ENCODE assay signal across 21 cellular contexts in genomic region chr20:19858972-19859371, GRCh38.
DNase-seq lines count a peak whose midpoint lies in the region; ATAC-seq, FAIRE-seq and TF ChIP-seq lines count a peak whose summit lies in the region.
"Had no signal": no experiment of that assay in that cellular context is flagged by ENCODE, and none has a peak within 500 bp of the region (broad histone marks: within the 10 kb centered on the region; RNA-seq: fewer than 3 reads in every experiment).

No MANE protein-coding gene starts in this region.

- intact Hi-C loops in Right ventricle myocardium inferior (cut with DNase I) (no loop called here), left ventricle myocardium inferior (cut with micrococcal nuclease) (no loop called here), upper lobe of right lung (cut with DNase I) (no loop called here)

- H2AFZ ChIP-seq in astrocyte (ENCODE audit: low read depth, low read length), result no peak overlapping the region
- H2AFZ ChIP-seq: GM23338 had no signal

- no peaks in the 10 kb centered on the region for H3K36me3 ChIP-seq in left ventricle myocardium inferior
- no peaks in the 10 kb centered on the region for H3K36me3 ChIP-seq in astrocyte (ENCODE audit: insufficient read depth, low read length)
- no peaks in the 10 kb centered on the region for H3K36me3 ChIP-seq in upper lobe of right lung
- H3K36me3 ChIP-seq: left lung, suprapubic skin had no signal

- TF ChIP-seq CTCF in left ventricle myocardium inferior (IDR thresholded peaks at IDR 0.05; ENCODE audit: borderline replicate concordance) (no peak), astrocyte (IDR thresholded peaks at IDR 0.05; ENCODE audit: insufficient read depth, low read depth, low read length) (no peak), upper lobe of right lung (IDR thresholded peaks at IDR 0.05) (no peak)

- no peaks in the 10 kb centered on the region for H3K9me3 ChIP-seq in left ventricle myocardium inferior (replicated peaks)
- no peaks in the 10 kb centered on the region for H3K9me3 ChIP-seq in astrocyte (ENCODE audit: insufficient read depth, low read depth, low read length)
- H3K9me3 ChIP-seq in upper lobe of right lung, result no peaks in the 10 kb centered on the region
- H3K9me3 ChIP-seq: left lung, suprapubic skin had no signal

- DNase-seq in Right ventricle myocardium inferior (ENCODE audit: missing footprints), result no peak
- no peak for DNase-seq in left ventricle myocardium inferior
- DNase-seq in astrocyte (ENCODE audit: low read depth), result peak; percentile 45
- DNase-seq in hepatic stellate cell (ENCODE audit: low spot score), result peak; percentile 12
- DNase-seq in GOT3 (lab: John Stamatoyannopoulos, UW), result no peak
- no peak for DNase-seq in upper lobe of right lung
- DNase-seq in putamen (ENCODE audit: low spot score), result no peak
- DNase-seq: activated CD4-positive, alpha-beta T cell treated with anti-CD3 and anti-CD28 coated beads, Interleukin-2, amount 50 U/mL, for 4 hours; amniotic stem cell; CD8-positive, alpha-beta T cell; left lung; naive B cell; NCI-H2029 treated with DMSO at 0.1 percent for 48 hours; NCI-H524 treated with DMSO at 0.1 percent for 48 hours; OCI-M1 had no signal

- H3K27ac ChIP-seq in left ventricle myocardium inferior (replicated peaks), result no peak overlapping the region
- H3K27ac ChIP-seq in astrocyte (ENCODE audit: low read depth, low read length), result no peak overlapping the region
- H3K27ac ChIP-seq in upper lobe of right lung, result no peak overlapping the region
- H3K27ac ChIP-seq: left lung, suprapubic skin had no signal

- no peaks in the 10 kb centered on the region for H4K20me1 ChIP-seq in astrocyte (ENCODE audit: insufficient read depth, low read length)

- H3K9ac ChIP-seq in astrocyte (ENCODE audit: low read length), result no peak overlapping the region

- ATAC-seq in Right ventricle myocardium inferior (peak; percentile 23), upper lobe of right lung (no peak), GM18519 (IDR thresholded peaks at IDR 0.05; ENCODE audit: low FRiP score, unreplicated experiment) (no peak)
- ATAC-seq: CD8-positive, alpha-beta T cell; GM23338; left lung had no signal

- peaks cover 4% of the 10 kb centered on the region for H3K4me1 Mint-ChIP-seq in astrocyte (ENCODE audit: low read depth, unreplicated experiment)
- H3K4me1 Mint-ChIP-seq: GM23338, naive B cell had no signal

- peaks cover 9% of the 10 kb centered on the region for H3K36me3 Mint-ChIP-seq in astrocyte (ENCODE audit: low read depth, unreplicated experiment)
- H3K36me3 Mint-ChIP-seq: CD8-positive, alpha-beta T cell; naive B cell had no signal

- no peak overlapping the region for H3K4me2 ChIP-seq in astrocyte (ENCODE audit: low read length)
- H3K4me2 ChIP-seq: GM23338 had no signal

- no peaks in the 10 kb centered on the region for H3K27me3 ChIP-seq in left ventricle myocardium inferior (ENCODE audit: low read depth)
- no peaks in the 10 kb centered on the region for H3K27me3 ChIP-seq in astrocyte (ENCODE audit: insufficient read depth, low read length)
- H3K27me3 ChIP-seq in upper lobe of right lung, result no peaks in the 10 kb centered on the region
- H3K27me3 ChIP-seq: left lung, suprapubic skin had no signal

- peaks cover 12% of the 10 kb centered on the region for H3K9me3 Mint-ChIP-seq in astrocyte (ENCODE audit: unreplicated experiment)

- no peaks in the 10 kb centered on the region for H3K79me2 ChIP-seq in astrocyte (ENCODE audit: insufficient read depth, low read length)

- no peaks in the 10 kb centered on the region for H3K27me3 Mint-ChIP-seq in astrocyte (ENCODE audit: low read depth, unreplicated experiment)
- H3K27me3 Mint-ChIP-seq: progenitor cell of endocrine pancreas had no signal

- no peak for FAIRE-seq in astrocyte (lab: Jason Lieb, UNC)
- FAIRE-seq: A204.1, GM12891 had no signal

- peaks cover 10% of the 10 kb centered on the region for H3K4me1 ChIP-seq in left ventricle myocardium inferior
- H3K4me1 ChIP-seq in astrocyte (ENCODE audit: insufficient read depth, low read length), result no peaks in the 10 kb centered on the region
- H3K4me1 ChIP-seq in upper lobe of right lung, result no peaks in the 10 kb centered on the region
- H3K4me1 ChIP-seq: left lung, suprapubic skin had no signal

- H3K4me3 ChIP-seq in left ventricle myocardium inferior (no peak overlapping the region), astrocyte (ENCODE audit: insufficient read depth, low read depth, low read length) (no peak overlapping the region), upper lobe of right lung (no peak overlapping the region)
- H3K4me3 ChIP-seq: GM23338, left lung, suprapubic skin had no signal

- H3K4me3 Mint-ChIP-seq in astrocyte (ENCODE audit: unreplicated experiment), result no peak overlapping the region
- H3K4me3 Mint-ChIP-seq: CD8-positive, alpha-beta T cell; GM23338; naive B cell had no signal

- no peak overlapping the region for H3K27ac Mint-ChIP-seq in astrocyte (ENCODE audit: unreplicated experiment)
- H3K27ac Mint-ChIP-seq: CD8-positive, alpha-beta T cell; GM23338; naive B cell; progenitor cell of endocrine pancreas had no signal

Comparison
In these comparisons a context has a peak if more than half of its experiments do, and no peak if none do; other contexts are left out.
1. DNase-seq: peak in astrocyte (single experiment) and hepatic stellate cell (single experiment); none in Right ventricle myocardium inferior (single experiment), left ventricle myocardium inferior (single experiment), GOT3 (single experiment), upper lobe of right lung (single experiment) and putamen (single experiment).